Comparison of ENCODE assay signal across 10 cellular contexts in genomic region chr2:234164499-234165409, GRCh38.
DNase-seq lines count a peak whose midpoint lies in the region; ATAC-seq, FAIRE-seq and TF ChIP-seq lines count a peak whose summit lies in the region.
"Had no signal": no experiment of that assay in that cellular context is flagged by ENCODE, and none has a peak within 500 bp of the region (broad histone marks: within the 10 kb centered on the region; RNA-seq: fewer than 3 reads in every experiment).

No MANE protein-coding gene starts in this region.

- H3K9me3 Mint-ChIP-seq in astrocyte (ENCODE audit: unreplicated experiment): no peaks in the 10 kb centered on the region
- no peaks in the 10 kb centered on the region for H3K9me3 Mint-ChIP-seq in glutamatergic neuron (ENCODE audit: unreplicated experiment)

- no peaks in the 10 kb centered on the region for H3K9me3 ChIP-seq in astrocyte (ENCODE audit: insufficient read depth, low read depth, low read length)
- H3K9me3 ChIP-seq: lower lobe of right lung had no signal

- no peak overlapping the region for H3K9ac ChIP-seq in astrocyte (ENCODE audit: low read length)

- H4K20me1 ChIP-seq in astrocyte (ENCODE audit: insufficient read depth, low read length): no peaks in the 10 kb centered on the region

- H3K4me3 ChIP-seq in astrocyte (ENCODE audit: insufficient read depth, low read depth, low read length): no peak overlapping the region
- H3K4me3 ChIP-seq: lower lobe of right lung had no signal

- H3K4me3 Mint-ChIP-seq in astrocyte (ENCODE audit: unreplicated experiment): no peak overlapping the region
- H3K4me3 Mint-ChIP-seq in glutamatergic neuron (ENCODE audit: unreplicated experiment): no peak overlapping the region

- no peaks in the 10 kb centered on the region for H3K36me3 ChIP-seq in astrocyte (ENCODE audit: insufficient read depth, low read length)
- H3K36me3 ChIP-seq: lower lobe of right lung had no signal

- no peaks in the 10 kb centered on the region for H3K27me3 Mint-ChIP-seq in astrocyte (ENCODE audit: low read depth, unreplicated experiment)
- H3K27me3 Mint-ChIP-seq in glutamatergic neuron (ENCODE audit: unreplicated experiment): no peaks in the 10 kb centered on the region

- H3K4me2 ChIP-seq in astrocyte (ENCODE audit: low read length): no peak overlapping the region

- peaks cover 20% of the 10 kb centered on the region for H3K4me1 ChIP-seq in astrocyte (ENCODE audit: insufficient read depth, low read length)
- H3K4me1 ChIP-seq: lower lobe of right lung had no signal

- no peak for FAIRE-seq in astrocyte (lab: Jason Lieb, UNC)

- ATAC-seq in GM19025 (IDR thresholded peaks at IDR 0.05; ENCODE audit: low read depth, unreplicated experiment) (peak; percentile 61), HG03097 (IDR thresholded peaks at IDR 0.05; ENCODE audit: low FRiP score, unreplicated experiment) (no peak), HG03354 (IDR thresholded peaks at IDR 0.05; ENCODE audit: poor library complexity, severe bottlenecking, unreplicated experiment) (no peak)

- H3K27ac Mint-ChIP-seq in astrocyte (ENCODE audit: unreplicated experiment): peak overlapping the region; percentile 90
- H3K27ac Mint-ChIP-seq in glutamatergic neuron (ENCODE audit: unreplicated experiment): no peak overlapping the region

- H3K4me1 Mint-ChIP-seq in astrocyte (ENCODE audit: low read depth, unreplicated experiment) (peaks cover 57% of the 10 kb centered on the region), glutamatergic neuron (ENCODE audit: low read depth, unreplicated experiment) (peaks cover 12% of the 10 kb centered on the region)

- H3K27me3 ChIP-seq in astrocyte (ENCODE audit: insufficient read depth, low read length): no peaks in the 10 kb centered on the region

- DNase-seq in T-helper 9 cell: peak; percentile 47
- DNase-seq in astrocyte (ENCODE audit: low read depth): no peak
- peak; percentile 20 for DNase-seq in stimulated activated CD4-positive, alpha-beta T cell treated with anti-CD3 and anti-CD28 coated beads, Interleukin-4, amount 100 ng/mL, for 24 hours
- no peak for DNase-seq in glutamatergic neuron
- no peak for DNase-seq in GM20000 (ENCODE audit: low spot score)
- DNase-seq: lower lobe of right lung had no signal

- TF ChIP-seq CTCF in astrocyte (IDR thresholded peaks at IDR 0.05; ENCODE audit: insufficient read depth, low read depth, low read length) (no peak), glutamatergic neuron (IDR thresholded peaks at IDR 0.05; ENCODE audit: partially characterized antibody, unreplicated experiment) (no peak), GM20000 (IDR thresholded peaks at IDR 0.05; ENCODE audit: extremely low read depth, missing control alignments) (no peak)

- H3K36me3 Mint-ChIP-seq in astrocyte (ENCODE audit: low read depth, unreplicated experiment) (no peaks in the 10 kb centered on the region), glutamatergic neuron (ENCODE audit: unreplicated experiment) (no peaks in the 10 kb centered on the region)

- H3K27ac ChIP-seq in astrocyte (ENCODE audit: low read depth, low read length): peak overlapping the region; percentile 12
- H3K27ac ChIP-seq: lower lobe of right lung, VCaP had no signal

- no peak overlapping the region for H2AFZ ChIP-seq in astrocyte (ENCODE audit: low read depth, low read length)

- no peaks in the 10 kb centered on the region for H3K79me2 ChIP-seq in astrocyte (ENCODE audit: insufficient read depth, low read length)

Comparison
In these comparisons a context has a peak if more than half of its experiments do, and no peak if none do; other contexts are left out.
1. DNase-seq: peak in T-helper 9 cell (single experiment) and stimulated activated CD4-positive, alpha-beta T cell treated with anti-CD3 and anti-CD28 coated beads, Interleukin-4, amount 100 ng/mL, for 24 hours (single experiment); none in astrocyte (single experiment), glutamatergic neuron (single experiment) and GM20000 (single experiment).